10 cellular contexts compared by ENCODE assay signal in the genomic region with DNA sequence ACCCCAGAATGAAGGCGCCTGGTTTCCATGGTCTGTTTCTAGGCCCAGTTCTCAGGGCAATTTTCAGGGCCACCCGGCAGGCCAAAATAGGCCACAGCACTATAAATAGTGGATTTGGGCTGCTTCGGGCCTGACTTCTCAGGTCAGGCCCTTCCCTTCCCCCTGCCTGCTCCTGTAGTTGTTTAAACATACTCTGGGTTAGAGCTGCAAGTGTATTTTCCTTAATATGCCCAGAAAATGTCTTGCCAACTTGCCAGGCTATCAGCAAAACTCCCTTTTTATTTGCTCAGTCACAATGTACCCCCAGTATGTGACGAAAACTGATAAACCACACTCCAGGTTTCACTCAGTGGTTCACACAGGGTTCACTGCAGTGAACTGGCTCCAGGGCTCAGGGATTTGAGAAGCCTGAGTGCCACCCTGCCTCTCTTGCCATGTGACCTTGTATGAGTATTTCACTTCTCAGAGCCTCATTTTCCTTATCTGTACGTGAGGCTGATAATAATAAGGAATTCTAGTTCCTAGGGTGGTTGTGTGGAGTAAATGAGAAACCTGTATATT.
A peak's percentile ranks its signal among the peaks of the same experiment; 100 is the strongest.
DNase-seq lines count a peak whose midpoint lies in the region; ATAC-seq lines count a peak whose summit lies in the region.
"Had no signal": no experiment of that assay in that cellular context is flagged by ENCODE, and none has a peak within 500 bp of the region (broad histone marks: within the 10 kb centered on the region; RNA-seq: fewer than 3 reads in every experiment).

No MANE protein-coding gene starts in this region.

- peak overlapping the region; percentile 21 to 49 for H3K27ac ChIP-seq in aorta (ENCODE audit: low read depth in 1 of 2, low read length in 2 of 2)
- H3K27ac ChIP-seq in mesendoderm (ENCODE audit: low read depth, low read length), result no peak overlapping the region

- H3K4me1 Mint-ChIP-seq in stimulated activated naive CD8-positive, alpha-beta T cell treated with anti-CD3 and anti-CD28 coated beads, Interleukin-15, amount 100 ng/mL, for 72 hours, result peaks cover 16% of the 10 kb centered on the region
- H3K4me1 Mint-ChIP-seq in activated CD4-positive, alpha-beta memory T cell treated with anti-CD3 and anti-CD28 coated beads, Interleukin-2, amount 10 ng/mL, durations not matched to agents 7 days and 5 days, result peaks cover 44% of the 10 kb centered on the region

- H3K79me2 ChIP-seq in mesendoderm (ENCODE audit: control insufficient read depth, insufficient read depth, low read length), result no peaks in the 10 kb centered on the region

- intact Hi-C loops in aorta (cut with DNase I), result no loop called here

- H3K9me3 Mint-ChIP-seq in stimulated activated naive CD8-positive, alpha-beta T cell treated with anti-CD3 and anti-CD28 coated beads, Interleukin-15, amount 100 ng/mL, for 72 hours, result peaks cover 15 to 17% of the 10 kb centered on the region in 2 donors
- H3K9me3 Mint-ChIP-seq in activated CD4-positive, alpha-beta memory T cell treated with anti-CD3 and anti-CD28 coated beads, Interleukin-2, amount 10 ng/mL, durations not matched to agents 7 days and 5 days, result peaks cover 17% of the 10 kb centered on the region

- H2AK5ac ChIP-seq in mesendoderm (ENCODE audit: low read length), result no peak overlapping the region

- no peak overlapping the region for H3K18ac ChIP-seq in mesendoderm (ENCODE audit: low read length)

- peak; percentile 59 for ATAC-seq in stimulated activated naive CD8-positive, alpha-beta T cell treated with anti-CD3 and anti-CD28 coated beads, Interleukin-15, amount 100 ng/mL, for 72 hours
- no peak for ATAC-seq in stimulated activated naive CD8-positive, alpha-beta T cell treated with anti-CD3 and anti-CD28 coated beads, Interleukin-15, Interleukin-2, amounts not matched to agents 100 U/mL and 50 U/mL, for 24 hours
- ATAC-seq in aorta (ENCODE audit: low FRiP score) (peak; percentile 13), HG03460 (IDR thresholded peaks at IDR 0.05; ENCODE audit: unreplicated experiment) (no peak)

- H3K4me1 ChIP-seq in aorta (ENCODE audit: control insufficient read depth in 1 of 2, insufficient read depth in 2 of 2, low read length in 2 of 2), result peaks cover 0 to 3% of the 10 kb centered on the region in 2 donors
- no peaks in the 10 kb centered on the region for H3K4me1 ChIP-seq in mesendoderm (ENCODE audit: control insufficient read depth, low read depth, low read length)

- H3K4ac ChIP-seq in mesendoderm (ENCODE audit: low read depth, low read length), result no peak overlapping the region

- no peaks in the 10 kb centered on the region for H3K9me3 ChIP-seq in aorta (ENCODE audit: control insufficient read depth, low read length)

- H3K27me3 ChIP-seq in aorta (ENCODE audit: control insufficient read depth in 1 of 2, insufficient read depth in 2 of 2, low read length in 1 of 2), result no peaks in the 10 kb centered on the region
- no peaks in the 10 kb centered on the region for H3K27me3 ChIP-seq in mesendoderm (ENCODE audit: insufficient read depth, low read length, poor library complexity)

- H3K4me3 ChIP-seq in aorta (ENCODE audit: low read length in 2 of 2), result no peak overlapping the region
- H3K4me3 ChIP-seq in mesendoderm (ENCODE audit: low read length), result no peak overlapping the region

- CTCF ChIA-PET in activated CD4-positive, alpha-beta memory T cell treated with anti-CD3 and anti-CD28 coated beads, Interleukin-2, amount 10 ng/mL, durations not matched to agents 7 days and 5 days (lab: Charles Lee), result no interaction called here

- H3K23ac ChIP-seq in mesendoderm (ENCODE audit: low read length), result no peak overlapping the region

- 14 to 15% methylated on average over 5 of the region's 5 CpGs for WGBS in aorta, 2 donors
- no CpG with 5 or more reads among the region's 5 CpGs for WGBS in mesendoderm (ENCODE audit: extremely low coverage, insufficient coverage, low lambda C conversion rate)

- no peak overlapping the region for H3K56ac ChIP-seq in mesendoderm (ENCODE audit: low read length)

- H3K27ac Mint-ChIP-seq in stimulated activated naive CD8-positive, alpha-beta T cell treated with anti-CD3 and anti-CD28 coated beads, Interleukin-15, amount 100 ng/mL, for 72 hours, result no peak overlapping the region
- no peak overlapping the region for H3K27ac Mint-ChIP-seq in activated CD4-positive, alpha-beta memory T cell treated with anti-CD3 and anti-CD28 coated beads, Interleukin-2, amount 10 ng/mL, durations not matched to agents 7 days and 5 days
- H3K27ac Mint-ChIP-seq: naive B cell had no signal

- H3K4me2 ChIP-seq in mesendoderm (ENCODE audit: low read length), result no peak overlapping the region

- no peaks in the 10 kb centered on the region for H3K79me1 ChIP-seq in mesendoderm (ENCODE audit: low read length)

- POLR2A ChIA-PET in activated CD4-positive, alpha-beta memory T cell treated with anti-CD3 and anti-CD28 coated beads, Interleukin-2, amount 10 ng/mL, durations not matched to agents 7 days and 5 days (lab: Charles Lee), result no interaction called here

- no peak overlapping the region for H3K9ac ChIP-seq in mesendoderm (ENCODE audit: low read length)

- H4K5ac ChIP-seq in mesendoderm (ENCODE audit: low read length), result no peak overlapping the region

- H3K36me3 ChIP-seq in aorta (ENCODE audit: control insufficient read depth in 1 of 2, insufficient read depth in 2 of 2, low read length in 1 of 2) (no peaks in the 10 kb centered on the region), mesendoderm (ENCODE audit: control insufficient read depth, insufficient read depth, low read length) (no peaks in the 10 kb centered on the region)

- H2BK5ac ChIP-seq in mesendoderm (ENCODE audit: low read length), result no peak overlapping the region

- no peak overlapping the region for H2BK15ac ChIP-seq in mesendoderm (replicated peaks; ENCODE audit: low read depth)

- H4K8ac ChIP-seq in mesendoderm (ENCODE audit: low read depth, low read length), result no peak overlapping the region

- H3K36me3 Mint-ChIP-seq in activated CD4-positive, alpha-beta memory T cell treated with anti-CD3 and anti-CD28 coated beads, Interleukin-2, amount 10 ng/mL, durations not matched to agents 7 days and 5 days (ENCODE audit: low read depth), result peaks cover 18% of the 10 kb centered on the region

- H3K27me3 Mint-ChIP-seq in stimulated activated naive CD8-positive, alpha-beta T cell treated with anti-CD3 and anti-CD28 coated beads, Interleukin-15, amount 100 ng/mL, for 72 hours, result no peaks in the 10 kb centered on the region
- H3K27me3 Mint-ChIP-seq in activated CD4-positive, alpha-beta memory T cell treated with anti-CD3 and anti-CD28 coated beads, Interleukin-2, amount 10 ng/mL, durations not matched to agents 7 days and 5 days, result peaks cover 3% of the 10 kb centered on the region

- no peak overlapping the region for H3K4me3 Mint-ChIP-seq in stimulated activated naive CD8-positive, alpha-beta T cell treated with anti-CD3 and anti-CD28 coated beads, Interleukin-15, amount 100 ng/mL, for 72 hours
- H3K4me3 Mint-ChIP-seq in activated CD4-positive, alpha-beta memory T cell treated with anti-CD3 and anti-CD28 coated beads, Interleukin-2, amount 10 ng/mL, durations not matched to agents 7 days and 5 days, result no peak overlapping the region
- H3K4me3 Mint-ChIP-seq: naive B cell had no signal

- no peak for DNase-seq in stimulated activated naive CD8-positive, alpha-beta T cell treated with anti-CD3 and anti-CD28 coated beads, Interleukin-15, amount 100 ng/mL, for 72 hours
- no peak for DNase-seq in stimulated activated naive CD8-positive, alpha-beta T cell treated with anti-CD3 and anti-CD28 coated beads, Interleukin-15, Interleukin-2, amounts not matched to agents 100 U/mL and 50 U/mL, for 24 hours
- DNase-seq in activated CD4-positive, alpha-beta memory T cell treated with anti-CD3 and anti-CD28 coated beads, Interleukin-2, amount 10 ng/mL, durations not matched to agents 7 days and 5 days, result peak; percentile 20
- peak; percentile 67 for DNase-seq in left kidney (ENCODE audit: low read depth, low spot score)
- no peak for DNase-seq in aorta
- DNase-seq in mesendoderm, result no peak
- no peak for DNase-seq in activated CD4-positive, alpha-beta T cell treated with anti-CD3 and anti-CD28 coated beads, Interleukin-2, amount 50 U/mL, for 1 hour
- DNase-seq: effector memory CD4-positive, alpha-beta T cell; naive B cell had no signal

- no peak overlapping the region for H2BK120ac ChIP-seq in mesendoderm (ENCODE audit: low read depth, low read length)

Comparison
In these comparisons a context has a peak if more than half of its experiments do, and no peak if none do; other contexts are left out.
1. ATAC-seq: peak in stimulated activated naive CD8-positive, alpha-beta T cell treated with anti-CD3 and anti-CD28 coated beads, Interleukin-15, amount 100 ng/mL, for 72 hours (single experiment) and aorta (single experiment); none in stimulated activated naive CD8-positive, alpha-beta T cell treated with anti-CD3 and anti-CD28 coated beads, Interleukin-15, Interleukin-2, amounts not matched to agents 100 U/mL and 50 U/mL, for 24 hours (single experiment) and HG03460 (single experiment).
2. DNase-seq: peak in activated CD4-positive, alpha-beta memory T cell treated with anti-CD3 and anti-CD28 coated beads, Interleukin-2, amount 10 ng/mL, durations not matched to agents 7 days and 5 days (single experiment) and left kidney (single experiment); none in stimulated activated naive CD8-positive, alpha-beta T cell treated with anti-CD3 and anti-CD28 coated beads, Interleukin-15, amount 100 ng/mL, for 72 hours (0 of 2), stimulated activated naive CD8-positive, alpha-beta T cell treated with anti-CD3 and anti-CD28 coated beads, Interleukin-15, Interleukin-2, amounts not matched to agents 100 U/mL and 50 U/mL, for 24 hours (single experiment), aorta (0 of 2), mesendoderm (single experiment) and activated CD4-positive, alpha-beta T cell treated with anti-CD3 and anti-CD28 coated beads, Interleukin-2, amount 50 U/mL, for 1 hour (single experiment).